In the genomic region with DNA sequence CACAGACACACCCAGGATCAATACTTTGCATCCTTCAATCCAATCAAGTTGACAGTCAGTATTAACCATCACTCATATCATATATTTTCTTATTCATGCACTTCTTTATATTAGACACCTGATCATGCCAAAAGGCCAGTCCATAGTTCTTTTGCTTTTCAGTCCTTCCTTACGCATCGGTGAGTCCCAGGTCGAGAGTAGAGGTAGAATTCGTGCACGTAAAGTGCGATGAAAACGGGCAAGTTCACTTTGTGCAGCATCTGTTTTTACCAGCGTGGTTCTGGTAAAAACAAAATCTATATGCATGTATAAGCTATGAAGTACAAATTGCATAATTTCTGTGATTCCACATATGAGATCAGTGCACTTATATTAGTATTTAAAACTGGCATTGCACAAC, we compare ENCODE assay signal across 1 cellular context.
TF ChIP-seq lines count a peak whose summit lies in the region.

No MANE protein-coding gene starts in this region.

TF ChIP-seq in GM23338, 12 proteins besides CTCF, POLR2A, EP300 and RAD21:
- TF ChIP-seq, protein P1, sequence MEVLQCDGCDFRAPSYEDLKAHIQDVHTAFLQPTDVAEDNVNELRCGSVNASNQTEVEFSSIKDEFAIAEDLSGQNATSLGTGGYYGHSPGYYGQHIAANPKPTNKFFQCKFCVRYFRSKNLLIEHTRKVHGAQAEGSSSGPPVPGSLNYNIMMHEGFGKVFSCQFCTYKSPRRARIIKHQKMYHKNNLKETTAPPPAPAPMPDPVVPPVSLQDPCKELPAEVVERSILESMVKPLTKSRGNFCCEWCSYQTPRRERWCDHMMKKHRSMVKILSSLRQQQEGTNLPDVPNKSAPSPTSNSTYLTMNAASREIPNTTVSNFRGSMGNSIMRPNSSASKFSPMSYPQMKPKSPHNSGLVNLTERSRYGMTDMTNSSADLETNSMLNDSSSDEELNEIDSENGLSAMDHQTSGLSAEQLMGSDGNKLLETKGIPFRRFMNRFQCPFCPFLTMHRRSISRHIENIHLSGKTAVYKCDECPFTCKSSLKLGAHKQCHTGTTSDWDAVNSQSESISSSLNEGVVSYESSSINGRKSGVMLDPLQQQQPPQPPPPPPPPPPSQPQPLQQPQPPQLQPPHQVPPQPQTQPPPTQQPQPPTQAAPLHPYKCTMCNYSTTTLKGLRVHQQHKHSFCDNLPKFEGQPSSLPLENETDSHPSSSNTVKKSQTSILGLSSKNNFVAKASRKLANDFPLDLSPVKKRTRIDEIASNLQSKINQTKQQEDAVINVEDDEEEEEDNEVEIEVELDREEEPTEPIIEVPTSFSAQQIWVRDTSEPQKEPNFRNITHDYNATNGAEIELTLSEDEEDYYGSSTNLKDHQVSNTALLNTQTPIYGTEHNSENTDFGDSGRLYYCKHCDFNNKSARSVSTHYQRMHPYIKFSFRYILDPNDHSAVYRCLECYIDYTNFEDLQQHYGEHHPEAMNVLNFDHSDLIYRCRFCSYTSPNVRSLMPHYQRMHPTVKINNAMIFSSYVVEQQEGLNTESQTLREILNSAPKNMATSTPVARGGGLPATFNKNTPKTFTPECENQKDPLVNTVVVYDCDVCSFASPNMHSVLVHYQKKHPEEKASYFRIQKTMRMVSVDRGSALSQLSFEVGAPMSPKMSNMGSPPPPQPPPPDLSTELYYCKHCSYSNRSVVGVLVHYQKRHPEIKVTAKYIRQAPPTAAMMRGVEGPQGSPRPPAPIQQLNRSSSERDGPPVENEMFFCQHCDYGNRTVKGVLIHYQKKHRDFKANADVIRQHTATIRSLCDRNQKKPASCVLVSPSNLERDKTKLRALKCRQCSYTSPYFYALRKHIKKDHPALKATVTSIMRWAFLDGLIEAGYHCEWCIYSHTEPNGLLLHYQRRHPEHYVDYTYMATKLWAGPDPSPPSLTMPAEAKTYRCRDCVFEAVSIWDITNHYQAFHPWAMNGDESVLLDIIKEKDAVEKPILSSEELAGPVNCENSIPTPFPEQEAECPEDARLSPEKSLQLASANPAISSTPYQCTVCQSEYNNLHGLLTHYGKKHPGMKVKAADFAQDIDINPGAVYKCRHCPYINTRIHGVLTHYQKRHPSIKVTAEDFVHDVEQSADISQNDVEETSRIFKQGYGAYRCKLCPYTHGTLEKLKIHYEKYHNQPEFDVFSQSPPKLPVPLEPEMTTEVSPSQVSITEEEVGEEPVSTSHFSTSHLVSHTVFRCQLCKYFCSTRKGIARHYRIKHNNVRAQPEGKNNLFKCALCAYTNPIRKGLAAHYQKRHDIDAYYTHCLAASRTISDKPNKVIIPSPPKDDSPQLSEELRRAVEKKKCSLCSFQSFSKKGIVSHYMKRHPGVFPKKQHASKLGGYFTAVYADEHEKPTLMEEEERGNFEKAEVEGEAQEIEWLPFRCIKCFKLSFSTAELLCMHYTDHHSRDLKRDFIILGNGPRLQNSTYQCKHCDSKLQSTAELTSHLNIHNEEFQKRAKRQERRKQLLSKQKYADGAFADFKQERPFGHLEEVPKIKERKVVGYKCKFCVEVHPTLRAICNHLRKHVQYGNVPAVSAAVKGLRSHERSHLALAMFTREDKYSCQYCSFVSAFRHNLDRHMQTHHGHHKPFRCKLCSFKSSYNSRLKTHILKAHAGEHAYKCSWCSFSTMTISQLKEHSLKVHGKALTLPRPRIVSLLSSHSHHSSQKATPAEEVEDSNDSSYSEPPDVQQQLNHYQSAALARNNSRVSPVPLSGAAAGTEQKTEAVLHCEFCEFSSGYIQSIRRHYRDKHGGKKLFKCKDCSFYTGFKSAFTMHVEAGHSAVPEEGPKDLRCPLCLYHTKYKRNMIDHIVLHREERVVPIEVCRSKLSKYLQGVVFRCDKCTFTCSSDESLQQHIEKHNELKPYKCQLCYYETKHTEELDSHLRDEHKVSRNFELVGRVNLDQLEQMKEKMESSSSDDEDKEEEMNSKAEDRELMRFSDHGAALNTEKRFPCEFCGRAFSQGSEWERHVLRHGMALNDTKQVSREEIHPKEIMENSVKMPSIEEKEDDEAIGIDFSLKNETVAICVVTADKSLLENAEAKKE (CRISPR knock-in tag; IDR thresholded peaks at IDR 0.05), result no peak
- TF ChIP-seq NANOG (IDR thresholded peaks at IDR 0.05; ENCODE audit: borderline replicate concordance) (no peak), ZNF331 (CRISPR knock-in tag; IDR thresholded peaks at IDR 0.05; ENCODE audit: low read depth) (no peak), CREB1 (CRISPR knock-in tag; IDR thresholded peaks at IDR 0.05; ENCODE audit: low read depth) (no peak), STAT1 (IDR thresholded peaks at IDR 0.05; ENCODE audit: unreplicated experiment) (no peak), EZH2 (IDR thresholded peaks at IDR 0.05; ENCODE audit: low read depth, unreplicated experiment) (no peak), JUNB (IDR thresholded peaks at IDR 0.05; ENCODE audit: unreplicated experiment) (no peak), EZH2phosphoT487 (IDR thresholded peaks at IDR 0.05; ENCODE audit: unreplicated experiment) (no peak), ETS1 (IDR thresholded peaks at IDR 0.05) (no peak), ZNF114 (CRISPR knock-in tag; IDR thresholded peaks at IDR 0.05) (no peak), POLR2AphosphoS5 (IDR thresholded peaks at IDR 0.05; ENCODE audit: low read depth) (no peak)
- TF ChIP-seq, protein P2, sequence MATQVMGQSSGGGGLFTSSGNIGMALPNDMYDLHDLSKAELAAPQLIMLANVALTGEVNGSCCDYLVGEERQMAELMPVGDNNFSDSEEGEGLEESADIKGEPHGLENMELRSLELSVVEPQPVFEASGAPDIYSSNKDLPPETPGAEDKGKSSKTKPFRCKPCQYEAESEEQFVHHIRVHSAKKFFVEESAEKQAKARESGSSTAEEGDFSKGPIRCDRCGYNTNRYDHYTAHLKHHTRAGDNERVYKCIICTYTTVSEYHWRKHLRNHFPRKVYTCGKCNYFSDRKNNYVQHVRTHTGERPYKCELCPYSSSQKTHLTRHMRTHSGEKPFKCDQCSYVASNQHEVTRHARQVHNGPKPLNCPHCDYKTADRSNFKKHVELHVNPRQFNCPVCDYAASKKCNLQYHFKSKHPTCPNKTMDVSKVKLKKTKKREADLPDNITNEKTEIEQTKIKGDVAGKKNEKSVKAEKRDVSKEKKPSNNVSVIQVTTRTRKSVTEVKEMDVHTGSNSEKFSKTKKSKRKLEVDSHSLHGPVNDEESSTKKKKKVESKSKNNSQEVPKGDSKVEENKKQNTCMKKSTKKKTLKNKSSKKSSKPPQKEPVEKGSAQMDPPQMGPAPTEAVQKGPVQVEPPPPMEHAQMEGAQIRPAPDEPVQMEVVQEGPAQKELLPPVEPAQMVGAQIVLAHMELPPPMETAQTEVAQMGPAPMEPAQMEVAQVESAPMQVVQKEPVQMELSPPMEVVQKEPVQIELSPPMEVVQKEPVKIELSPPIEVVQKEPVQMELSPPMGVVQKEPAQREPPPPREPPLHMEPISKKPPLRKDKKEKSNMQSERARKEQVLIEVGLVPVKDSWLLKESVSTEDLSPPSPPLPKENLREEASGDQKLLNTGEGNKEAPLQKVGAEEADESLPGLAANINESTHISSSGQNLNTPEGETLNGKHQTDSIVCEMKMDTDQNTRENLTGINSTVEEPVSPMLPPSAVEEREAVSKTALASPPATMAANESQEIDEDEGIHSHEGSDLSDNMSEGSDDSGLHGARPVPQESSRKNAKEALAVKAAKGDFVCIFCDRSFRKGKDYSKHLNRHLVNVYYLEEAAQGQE (IDR thresholded peaks at IDR 0.05; ENCODE audit: unreplicated experiment), result no peak
